ENCODE assay signal across 23 cellular contexts in the genomic region with DNA sequence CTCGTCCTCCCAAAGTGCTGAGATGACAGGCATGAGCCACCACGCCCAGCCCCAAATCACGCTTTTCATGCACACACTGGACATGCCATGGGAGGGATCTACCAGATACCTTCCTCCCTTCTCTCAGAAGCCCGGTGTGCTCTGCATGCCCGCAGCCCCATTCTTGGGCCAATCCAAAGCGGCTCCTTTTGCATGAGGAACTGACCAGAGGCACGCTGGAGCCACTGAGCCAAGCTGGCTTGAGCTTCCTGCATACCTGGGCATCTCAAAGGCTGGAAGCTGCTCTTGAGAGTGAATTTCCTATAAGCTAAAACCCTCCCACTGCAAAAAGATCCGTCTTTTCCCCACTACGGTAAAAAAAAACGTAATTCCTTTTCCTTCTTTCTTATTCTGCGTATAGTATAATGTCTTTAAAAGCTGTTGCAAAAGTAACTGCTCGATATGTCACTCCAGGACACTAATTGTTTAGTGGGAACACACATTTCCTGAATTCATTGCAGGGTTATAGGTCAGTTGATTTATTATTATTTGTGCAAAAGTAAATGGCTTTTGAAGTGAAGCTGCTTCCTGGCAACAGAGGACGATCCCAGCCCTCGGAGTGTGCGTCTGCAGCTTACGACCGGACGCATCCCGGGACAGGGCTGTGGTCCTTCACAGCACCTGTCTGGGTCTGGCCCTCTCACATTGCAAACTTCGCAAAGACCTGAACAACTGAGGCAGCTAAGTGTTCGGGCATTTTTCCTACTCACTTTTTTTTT.
DNase-seq lines count a peak whose midpoint lies in the region; ATAC-seq and TF ChIP-seq lines count a peak whose summit lies in the region.
"Had no signal": no experiment of that assay in that cellular context is flagged by ENCODE, and none has a peak within 500 bp of the region (broad histone marks: within the 10 kb centered on the region; RNA-seq: fewer than 3 reads in every experiment).

No MANE protein-coding gene starts in this region.

- no peak overlapping the region for H3K9ac ChIP-seq in skeletal muscle tissue (ENCODE audit: low read depth in 1 of 3, low read length in 3 of 3)

- DNase-seq in heart left ventricle (peak in 2 of 5 donors; percentile 32 to 62), right atrium auricular region (ENCODE audit: low spot score) (no peak), dermis blood vessel endothelial cell (peak; percentile 77), left kidney (ENCODE audit: low read depth, low spot score) (peak; percentile 67), mucosa of gallbladder (ENCODE audit: low spot score) (no peak), KBM-7 (no peak), NCI-H526 treated with DMSO at 0.1 percent for 48 hours (lab: John Stamatoyannopoulos, UW) (no peak)
- DNase-seq: activated CD4-positive, alpha-beta T cell treated with anti-CD3 and anti-CD28 coated beads, Interleukin-2, amount 50 U/mL, for 4 hours; activated naive CD4-positive, alpha-beta T cell treated with anti-CD3 and anti-CD28 coated beads, Interleukin-2, amount 50 U/mL, for 16 hours; central memory CD4-positive, alpha-beta T cell; COR-L47; dorsolateral prefrontal cortex; GDM1; left lung; MG63; NCI-H510A treated with DMSO at 0.1 percent for 48 hours; stimulated activated CD4-positive, alpha-beta T cell treated with anti-CD3 and anti-CD28 coated beads, Interleukin-2, amount 100 ng/mL, for 24 hours had no signal

- H3K36me3 ChIP-seq in heart left ventricle (no peaks in the 10 kb centered on the region), right atrium auricular region (no peaks in the 10 kb centered on the region), skeletal muscle tissue (ENCODE audit: control insufficient read depth in 3 of 3, insufficient read depth in 3 of 3, low read length in 3 of 3) (no peaks in the 10 kb centered on the region)
- H3K36me3 ChIP-seq: left lung, MG63, prostate gland, uterus had no signal

- no peaks in the 10 kb centered on the region for H3K9me3 ChIP-seq in heart left ventricle
- no peaks in the 10 kb centered on the region for H3K9me3 ChIP-seq in right atrium auricular region
- H3K9me3 ChIP-seq in skeletal muscle tissue (ENCODE audit: control insufficient read depth in 3 of 3, low read length in 3 of 3) = no peaks in the 10 kb centered on the region
- H3K9me3 ChIP-seq: left lung, MG63, prostate gland, uterus had no signal

- H3K27ac ChIP-seq in heart left ventricle (peak overlapping the region in 9 of 12 donors; percentile 10 to 62 (median 46)), right atrium auricular region (peak overlapping the region in 1 of 2 donors; percentile 11), skeletal muscle tissue (ENCODE audit: low read depth, low read length) (peak overlapping the region; percentile 7)
- H3K27ac ChIP-seq: dorsolateral prefrontal cortex, left lung, prostate gland had no signal

- TF ChIP-seq CTCF in heart left ventricle (IDR thresholded peaks at IDR 0.05) = no peak
- no peak for TF ChIP-seq CTCF in right atrium auricular region (IDR thresholded peaks at IDR 0.05)

- no peaks in the 10 kb centered on the region for H3K27me3 ChIP-seq in heart left ventricle
- no peaks in the 10 kb centered on the region for H3K27me3 ChIP-seq in right atrium auricular region
- no peaks in the 10 kb centered on the region for H3K27me3 ChIP-seq in skeletal muscle tissue (ENCODE audit: control insufficient read depth in 3 of 3, insufficient read depth in 3 of 3, low read length in 3 of 3)
- H3K27me3 ChIP-seq: left lung, MG63, uterus had no signal

- intact Hi-C loops in heart left ventricle (cut with DNase I) = loop anchor here in 4 of 10 donors (5.0 to 10.0 kb wide), 4 partner anchors 58 to 261 kb away; no protein-coding TSS in a partner anchor

- H3K4me1 ChIP-seq in heart left ventricle = peaks cover 0 to 20% (median 0%) of the 10 kb centered on the region in 12 donors
- no peaks in the 10 kb centered on the region for H3K4me1 ChIP-seq in right atrium auricular region
- H3K4me1 ChIP-seq in skeletal muscle tissue (ENCODE audit: control insufficient read depth in 3 of 3, insufficient read depth in 3 of 3, low read length in 3 of 3) = no peaks in the 10 kb centered on the region
- H3K4me1 ChIP-seq: prostate gland, uterus had no signal

- no peak for TF ChIP-seq POLR2A in heart left ventricle (IDR thresholded peaks at IDR 0.05)

- WGBS in heart left ventricle, 4 donors = 68 to 69% (median 69%) methylated on average over 21 of the region's 21 CpGs

- peak overlapping the region in 5 of 12 donors; percentile 2 to 24 (median 16) for H3K4me3 ChIP-seq in heart left ventricle
- H3K4me3 ChIP-seq in right atrium auricular region = peak overlapping the region in 1 of 2 donors; percentile 1
- H3K4me3 ChIP-seq in skeletal muscle tissue (ENCODE audit: low read length in 3 of 3) = peak overlapping the region in 1 of 3 donors; percentile 31
- H3K4me3 ChIP-seq: K562, left lung, MG63, prostate gland, smooth muscle cell, uterus had no signal

- in situ Hi-C loops in KBM-7 (cut with MboI; ENCODE audit: low pct_unique_long_range_greater_than_20kb, low sequenced_read_pairs) = loop anchor here (25.0 kb wide), 1 partner anchor 393 kb away; no protein-coding TSS in a partner anchor

- ATAC-seq in heart left ventricle = peak; percentile 39 to 95 (median 64)
- ATAC-seq: K562; left lung; stimulated activated memory B cell treated with anti-CD40 and anti-IgM and Interleukin-4, amounts not matched to agents 10 μg/mL and 1 μg/mL and 100 μg/mL, for 72 hours had no signal

Comparison
In these comparisons a context has a peak if more than half of its experiments do, and no peak if none do; other contexts are left out.
1. DNase-seq: peak in dermis blood vessel endothelial cell (single experiment) and left kidney (single experiment); none in right atrium auricular region (single experiment), mucosa of gallbladder (single experiment), KBM-7 (single experiment) and NCI-H526 treated with DMSO at 0.1 percent for 48 hours (single experiment).